Comparison of ENCODE assay signal across 1 cellular context in the genomic region with DNA sequence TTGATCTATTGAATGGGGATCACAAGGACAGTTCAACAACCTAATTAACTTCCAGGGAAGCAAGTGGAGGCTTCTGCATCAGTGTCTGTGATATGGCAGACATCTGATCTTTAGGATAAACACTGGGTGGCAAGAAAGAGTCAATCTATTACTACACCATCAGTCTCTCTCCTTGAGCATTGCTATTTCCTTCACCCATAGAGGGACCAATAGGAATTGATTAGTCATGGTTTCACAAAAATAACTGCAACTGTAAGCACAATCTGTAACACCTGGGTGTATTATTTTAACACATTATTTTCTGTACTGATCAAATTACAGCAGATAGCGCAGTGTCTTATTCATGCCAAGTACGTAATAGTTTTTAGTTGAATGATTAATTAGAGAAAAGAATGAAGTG.
TF ChIP-seq lines count a peak whose summit lies in the region.

No MANE protein-coding gene starts in this region.

TF ChIP-seq in K562, 482 proteins besides CTCF, POLR2A, EP300 and RAD21:
- no peak for TF ChIP-seq ZNF644 (tag; IDR thresholded peaks at IDR 0.05; ENCODE audit: low read depth)
- no peak for TF ChIP-seq NCOR1 (IDR thresholded peaks at IDR 0.05)
- TF ChIP-seq MAFG (tag; conservative IDR thresholded peaks at IDR 0.05) = peak; percentile 68; the same call in 1 of the 2 replicates
- no peak for TF ChIP-seq ZNF57 (CRISPR knock-in tag; IDR thresholded peaks at IDR 0.05)
- peak; percentile 30; the same call in 1 of the 2 replicates for TF ChIP-seq MAFF (IDR thresholded peaks at IDR 0.05; ENCODE audit: low read length)
- no peak for TF ChIP-seq MTA1 (IDR thresholded peaks at IDR 0.05; ENCODE audit: borderline replicate concordance)
- TF ChIP-seq ZBTB17 (CRISPR knock-in tag; IDR thresholded peaks at IDR 0.05) = no peak
- peak; percentile 45; the same call in 1 of the 2 replicates for TF ChIP-seq MAFK (IDR thresholded peaks at IDR 0.05; ENCODE audit: low read length)
- no peak for TF ChIP-seq NCOA6 (IDR thresholded peaks at IDR 0.05)
- no peak for TF ChIP-seq SMARCE1 (IDR thresholded peaks at IDR 0.05)
- no peak for TF ChIP-seq DDX20 (tag; IDR thresholded peaks at IDR 0.05; ENCODE audit: low read depth)
- no peak for TF ChIP-seq NUFIP1 (IDR thresholded peaks at IDR 0.05; ENCODE audit: partially characterized antibody)
- peak; percentile 78 for TF ChIP-seq ZNF316 (IDR thresholded peaks at IDR 0.05)
- TF ChIP-seq CREB1 (IDR thresholded peaks at IDR 0.05) = no peak
- TF ChIP-seq CREB1 (CRISPR knock-in tag; IDR thresholded peaks at IDR 0.05) = no peak
- TF ChIP-seq, protein P1, sequence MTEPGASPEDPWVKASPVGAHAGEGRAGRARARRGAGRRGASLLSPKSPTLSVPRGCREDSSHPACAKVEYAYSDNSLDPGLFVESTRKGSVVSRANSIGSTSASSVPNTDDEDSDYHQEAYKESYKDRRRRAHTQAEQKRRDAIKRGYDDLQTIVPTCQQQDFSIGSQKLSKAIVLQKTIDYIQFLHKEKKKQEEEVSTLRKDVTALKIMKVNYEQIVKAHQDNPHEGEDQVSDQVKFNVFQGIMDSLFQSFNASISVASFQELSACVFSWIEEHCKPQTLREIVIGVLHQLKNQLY (CRISPR knock-in tag; conservative IDR thresholded peaks at IDR 0.05) = no peak
- TF ChIP-seq, protein P2, sequence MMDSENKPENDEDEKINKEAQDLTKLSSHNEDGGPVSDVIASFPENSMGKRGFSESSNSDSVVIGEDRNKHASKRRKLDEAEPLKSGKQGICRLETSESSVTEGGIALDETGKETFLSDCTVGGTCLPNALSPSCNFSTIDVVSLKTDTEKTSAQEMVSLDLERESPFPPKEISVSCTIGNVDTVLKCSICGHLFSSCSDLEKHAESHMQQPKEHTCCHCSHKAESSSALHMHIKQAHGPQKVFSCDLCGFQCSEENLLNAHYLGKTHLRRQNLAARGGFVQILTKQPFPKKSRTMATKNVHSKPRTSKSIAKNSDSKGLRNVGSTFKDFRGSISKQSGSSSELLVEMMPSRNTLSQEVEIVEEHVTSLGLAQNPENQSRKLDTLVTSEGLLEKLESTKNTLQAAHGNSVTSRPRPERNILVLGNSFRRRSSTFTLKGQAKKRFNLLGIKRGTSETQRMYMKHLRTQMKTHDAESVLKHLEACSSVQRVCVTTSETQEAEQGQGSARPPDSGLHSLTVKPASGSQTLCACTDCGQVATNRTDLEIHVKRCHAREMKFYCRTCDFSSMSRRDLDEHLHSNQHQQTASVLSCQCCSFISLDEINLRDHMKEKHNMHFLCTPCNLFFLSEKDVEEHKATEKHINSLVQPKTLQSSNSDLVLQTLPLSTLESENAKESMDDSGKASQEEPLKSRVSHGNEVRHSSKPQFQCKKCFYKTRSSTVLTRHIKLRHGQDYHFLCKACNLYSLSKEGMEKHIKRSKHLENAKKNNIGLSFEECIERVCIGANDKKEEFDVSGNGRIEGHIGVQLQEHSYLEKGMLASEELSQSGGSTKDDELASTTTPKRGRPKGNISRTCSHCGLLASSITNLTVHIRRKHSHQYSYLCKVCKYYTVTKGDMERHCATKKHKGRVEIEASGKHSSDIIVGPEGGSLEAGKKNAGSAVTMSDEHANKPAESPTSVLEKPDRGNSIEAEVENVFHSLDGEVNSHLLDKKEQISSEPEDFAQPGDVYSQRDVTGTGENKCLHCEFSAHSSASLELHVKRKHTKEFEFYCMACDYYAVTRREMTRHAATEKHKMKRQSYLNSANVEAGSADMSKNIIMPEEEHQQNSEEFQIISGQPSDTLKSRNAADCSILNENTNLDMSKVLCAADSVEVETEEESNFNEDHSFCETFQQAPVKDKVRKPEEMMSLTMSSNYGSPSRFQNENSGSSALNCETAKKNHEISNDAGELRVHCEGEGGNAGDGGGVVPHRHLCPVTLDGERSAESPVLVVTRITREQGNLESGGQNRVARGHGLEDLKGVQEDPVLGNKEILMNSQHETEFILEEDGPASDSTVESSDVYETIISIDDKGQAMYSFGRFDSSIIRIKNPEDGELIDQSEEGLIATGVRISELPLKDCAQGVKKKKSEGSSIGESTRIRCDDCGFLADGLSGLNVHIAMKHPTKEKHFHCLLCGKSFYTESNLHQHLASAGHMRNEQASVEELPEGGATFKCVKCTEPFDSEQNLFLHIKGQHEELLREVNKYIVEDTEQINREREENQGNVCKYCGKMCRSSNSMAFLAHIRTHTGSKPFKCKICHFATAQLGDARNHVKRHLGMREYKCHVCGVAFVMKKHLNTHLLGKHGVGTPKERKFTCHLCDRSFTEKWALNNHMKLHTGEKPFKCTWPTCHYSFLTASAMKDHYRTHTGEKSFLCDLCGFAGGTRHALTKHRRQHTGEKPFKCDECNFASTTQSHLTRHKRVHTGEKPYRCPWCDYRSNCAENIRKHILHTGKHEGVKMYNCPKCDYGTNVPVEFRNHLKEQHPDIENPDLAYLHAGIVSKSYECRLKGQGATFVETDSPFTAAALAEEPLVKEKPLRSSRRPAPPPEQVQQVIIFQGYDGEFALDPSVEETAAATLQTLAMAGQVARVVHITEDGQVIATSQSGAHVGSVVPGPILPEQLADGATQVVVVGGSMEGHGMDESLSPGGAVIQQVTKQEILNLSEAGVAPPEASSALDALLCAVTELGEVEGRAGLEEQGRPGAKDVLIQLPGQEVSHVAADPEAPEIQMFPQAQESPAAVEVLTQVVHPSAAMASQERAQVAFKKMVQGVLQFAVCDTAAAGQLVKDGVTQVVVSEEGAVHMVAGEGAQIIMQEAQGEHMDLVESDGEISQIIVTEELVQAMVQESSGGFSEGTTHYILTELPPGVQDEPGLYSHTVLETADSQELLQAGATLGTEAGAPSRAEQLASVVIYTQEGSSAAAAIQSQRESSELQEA (IDR thresholded peaks at IDR 0.05; ENCODE audit: low read depth) = no peak
- no peak for TF ChIP-seq MTF1 (CRISPR knock-in tag; IDR thresholded peaks at IDR 0.05; ENCODE audit: borderline replicate concordance)
- TF ChIP-seq HMGN3 (IDR thresholded peaks at IDR 0.05; ENCODE audit: borderline replicate concordance, extremely low read depth, insufficient read length, low read depth, low read length) = no peak
